In the genomic region with DNA sequence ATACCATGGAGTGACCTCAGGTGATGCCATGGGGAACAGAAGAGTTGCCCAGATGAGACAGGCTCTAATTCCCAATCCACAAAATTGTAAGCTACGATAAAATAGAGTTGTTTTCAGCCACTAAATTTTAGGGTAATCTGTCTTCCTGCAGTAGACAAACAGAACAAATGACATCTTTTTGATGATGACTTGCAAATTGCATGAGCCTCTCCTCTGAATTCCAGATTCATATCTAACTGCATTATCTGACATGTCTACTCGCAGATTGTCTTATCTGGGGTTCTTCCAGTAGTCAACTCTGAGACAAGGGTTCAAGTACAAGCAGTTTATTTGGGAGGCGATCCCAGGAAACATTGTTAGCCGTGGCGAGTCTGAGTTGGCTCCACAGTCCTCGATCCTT, we compare ENCODE assay signal across 24 cellular contexts.
"Had no signal": no experiment of that assay in that cellular context is flagged by ENCODE, and none has a peak within 500 bp of the region (broad histone marks: within the 10 kb centered on the region; RNA-seq: fewer than 3 reads in every experiment).

No MANE protein-coding gene starts in this region.

- H3K9me3 ChIP-seq: ovary, psoas muscle, right lobe of liver, sigmoid colon, stomach, thoracic aorta, thyroid gland, tibial nerve, upper lobe of left lung, vagina had no signal

- ATAC-seq: psoas muscle; right cardiac atrium; right lobe of liver; stimulated activated effector memory CD8-positive, alpha-beta T cell treated with anti-CD3 and anti-CD28 coated beads, Interleukin-12 subunit alpha, Interleukin-12 subunit beta, amount 100 ng/mL, for 72 hours had no signal

- DNase-seq: occipital lobe; ovary; psoas muscle; right cardiac atrium; right lobe of liver; sigmoid colon; small intestine; stimulated activated CD4-positive, alpha-beta T cell treated with anti-CD3 and anti-CD28 coated beads, Interleukin-15, amount 100 ng/mL, for 24 hours; stimulated activated CD4-positive, alpha-beta T cell treated with anti-CD3 and anti-CD28 coated beads, Interleukin-2, amount 100 ng/mL, for 24 hours; stimulated activated CD4-positive, alpha-beta T cell treated with anti-CD3 and anti-CD28 coated beads, Interleukin-2, amount 100 ng/mL, for 48 hours; stimulated activated CD4-positive, alpha-beta T cell treated with anti-CD3 and anti-CD28 coated beads, Interleukin-4, amount 100 ng/mL, for 24 hours; stimulated activated naive B cell treated with anti-CD40 and anti-IgM and Interleukin-4, amounts not matched to agents 10 μg/mL and 1 μg/mL and 100 μg/mL, for 72 hours; stimulated activated naive CD4-positive, alpha-beta T cell treated with Interleukin-2 at 50 U/mL for 16 hours; stomach; thyroid gland; trophoblast cell; upper lobe of left lung had no signal

- H2AFZ ChIP-seq: neural progenitor cell, parathyroid adenoma had no signal

- H3K4me3 ChIP-seq: neural progenitor cell, ovary, psoas muscle, right lobe of liver, sigmoid colon, stomach, thoracic aorta, thyroid gland, tibial nerve, upper lobe of left lung, vagina had no signal

- H3K9ac ChIP-seq: neural progenitor cell, parathyroid adenoma had no signal

- H3K79me2 ChIP-seq: parathyroid adenoma had no signal

- FAIRE-seq: small intestine, urothelium cell line had no signal

- H3K4me2 ChIP-seq: neural progenitor cell had no signal

- H3K36me3 ChIP-seq: neural progenitor cell, ovary, right lobe of liver, thoracic aorta, thyroid gland, upper lobe of left lung, vagina had no signal

- H3K27me3 ChIP-seq: neural progenitor cell, ovary, right lobe of liver, sigmoid colon, stomach, thyroid gland, tibial nerve, upper lobe of left lung, vagina had no signal

- H3K27ac ChIP-seq: neural progenitor cell, ovary, parathyroid adenoma, psoas muscle, right lobe of liver, sigmoid colon, stomach, thoracic aorta, thyroid gland, tibial nerve, upper lobe of left lung, vagina had no signal

- H3K4me1 ChIP-seq: neural progenitor cell, parathyroid adenoma, right lobe of liver, sigmoid colon, stomach, thyroid gland, tibial nerve, upper lobe of left lung, vagina had no signal
